In genomic region chr2:129667586-129667985, GRCh38 we compare ENCODE assay signal across 27 cellular contexts.
"Had no signal": no experiment of that assay in that cellular context is flagged by ENCODE, and none has a peak within 500 bp of the region (broad histone marks: within the 10 kb centered on the region; RNA-seq: fewer than 3 reads in every experiment).

No MANE protein-coding gene starts in this region.

- H3K4me3 ChIP-seq: dorsolateral prefrontal cortex, gastrocnemius medialis, heart left ventricle, hepatocyte, lung, neural progenitor cell, smooth muscle cell, stomach, thyroid gland, vagina had no signal

- H3K4me1 Mint-ChIP-seq: mesothelial cell of epicardium; naive thymus-derived CD4-positive, alpha-beta T cell; neural progenitor cell had no signal

- DNase-seq: dorsolateral prefrontal cortex; effector CD4-positive, alpha-beta T cell; foreskin fibroblast; gastrocnemius medialis; heart left ventricle; kidney; mesenchymal stem cell; naive thymus-derived CD4-positive, alpha-beta T cell; stimulated activated CD4-positive, alpha-beta T cell treated with anti-CD3 and anti-CD28 coated beads, Interleukin-12 subunit alpha, Interleukin-12 subunit beta, amount 100 ng/mL, for 4 hours; stimulated activated CD4-positive, alpha-beta T cell treated with anti-CD3 and anti-CD28 coated beads, Interleukin-1b, Interleukin-23, amount 100 ng/mL, for 48 hours; stimulated activated CD4-positive, alpha-beta T cell treated with anti-CD3 and anti-CD28 coated beads, Interleukin-4, amount 100 ng/mL, for 1 hour; stimulated activated CD8-positive, alpha-beta memory T cell treated with anti-CD3 and anti-CD28 coated beads, Interleukin-4, amount 100 ng/mL, for 48 hours; stimulated activated naive CD4-positive, alpha-beta T cell treated with Interleukin-2 at 50 U/mL for 16 hours; stomach; thyroid gland; trophoblast cell had no signal

- H3K36me3 ChIP-seq: gastrocnemius medialis, heart left ventricle, neural progenitor cell, stomach, thyroid gland, vagina had no signal

- H3K36me3 Mint-ChIP-seq: mesothelial cell of epicardium; naive thymus-derived CD4-positive, alpha-beta T cell had no signal

- H3K27ac ChIP-seq: dorsolateral prefrontal cortex, gastrocnemius medialis, heart left ventricle, hepatocyte, neural progenitor cell, parathyroid adenoma, stomach, thyroid gland, vagina had no signal

- H3K4me3 Mint-ChIP-seq: mesothelial cell of epicardium; naive thymus-derived CD4-positive, alpha-beta T cell; nephron; neural progenitor cell had no signal

- H3K4me1 ChIP-seq: gastrocnemius medialis, heart left ventricle, neural progenitor cell, parathyroid adenoma, stomach, thyroid gland, vagina had no signal

- H3K27ac Mint-ChIP-seq: mesothelial cell of epicardium; naive thymus-derived CD4-positive, alpha-beta T cell; nephron; neural progenitor cell; progenitor cell of endocrine pancreas had no signal

- H3K9me3 Mint-ChIP-seq: neural progenitor cell had no signal

- H3K9me3 ChIP-seq: gastrocnemius medialis, heart left ventricle, stomach, thyroid gland, vagina had no signal

- ATAC-seq: gastrocnemius medialis; heart left ventricle; left lobe of liver; naive thymus-derived CD4-positive, alpha-beta T cell; sciatic nerve had no signal

- H3K27me3 ChIP-seq: gastrocnemius medialis, hepatocyte, neural progenitor cell, thyroid gland, vagina had no signal
